In the genomic region with DNA sequence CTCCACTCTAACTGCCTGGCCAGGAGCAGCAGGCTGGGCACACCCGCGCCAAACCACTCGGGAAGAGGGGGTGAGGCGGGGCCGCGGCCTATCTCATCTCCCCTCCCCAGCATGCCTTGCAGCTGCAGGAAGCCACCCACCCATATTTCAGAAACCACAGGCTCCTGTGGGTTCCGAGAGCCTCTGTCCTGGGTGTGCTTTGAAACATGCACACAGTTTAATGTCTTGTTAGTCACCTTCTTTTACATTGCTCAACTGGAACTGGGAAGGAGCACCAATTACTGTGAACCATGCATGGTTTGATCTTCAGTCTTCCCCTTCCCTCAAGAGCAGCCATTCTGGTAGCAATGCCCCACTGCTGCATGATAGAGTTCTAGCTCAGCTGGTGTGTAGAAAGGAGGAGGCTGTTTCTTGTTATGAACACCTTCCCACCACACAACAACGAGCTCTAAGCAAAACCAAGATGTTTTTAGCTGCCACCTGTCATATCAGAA, we compare ENCODE assay signal across 10 cellular contexts. TPM values are rescaled to one million over a fixed set of nuclear protein-coding genes. Genes with fewer than 3 reads are reported as not detected.
DNase-seq lines count a peak whose midpoint lies in the region; ATAC-seq and TF ChIP-seq lines count a peak whose summit lies in the region.
"Had no signal": no experiment of that assay in that cellular context is flagged by ENCODE, and none has a peak within 500 bp of the region (broad histone marks: within the 10 kb centered on the region; RNA-seq: fewer than 3 reads in every experiment).

No MANE protein-coding gene starts in this region.

- H4K20me1 ChIP-seq in Karpas-422 (ENCODE audit: insufficient read depth, low read depth, low read length), result no peaks in the 10 kb centered on the region

- TF ChIP-seq CTCF in CD4-positive, alpha-beta T cell (IDR thresholded peaks at IDR 0.05), result no peak
- TF ChIP-seq CTCF in lung (IDR thresholded peaks at IDR 0.05; ENCODE audit: control extremely low read depth, extremely low read depth), result no peak

- no peaks in the 10 kb centered on the region for H3K9me3 Mint-ChIP-seq in CD4-positive, alpha-beta T cell

- no peaks in the 10 kb centered on the region for H3K9me2 ChIP-seq in Karpas-422 (replicated peaks; ENCODE audit: insufficient read depth, low read length)

- intact Hi-C loops in CD4-positive, alpha-beta T cell (cut with DNase I, micrococcal nuclease), result loop anchor here in 1 of 2 experiments (1.0 to 5.0 kb wide), 7 partner anchors 14 to 125 kb away; no protein-coding TSS in a partner anchor

- H3K4me3 Mint-ChIP-seq in CD4-positive, alpha-beta T cell, result peak overlapping the region; percentile 69
- H3K4me3 Mint-ChIP-seq: brain had no signal

- in situ Hi-C loops in HAP-1 (cut with MboI; ENCODE audit: low sequenced_read_pairs), result no loop called here

- no peaks in the 10 kb centered on the region for H3K9me3 ChIP-seq in CD4-positive, alpha-beta T cell (ENCODE audit: control insufficient read depth, low read length)
- H3K9me3 ChIP-seq in Karpas-422 (ENCODE audit: low read length) (no peaks in the 10 kb centered on the region; the same call in 1 of the 2 replicates), lung (ENCODE audit: control insufficient read depth in 2 of 2, insufficient read depth in 1 of 2, low read length in 1 of 2) (no peaks in the 10 kb centered on the region), HAP-1 (no peaks in the 10 kb centered on the region)

- H3K9ac ChIP-seq in Karpas-422 (ENCODE audit: low read length), result peak overlapping the region; percentile 56

- H2AFZ ChIP-seq in Karpas-422 (ENCODE audit: low read length), result peak overlapping the region; percentile 65

- H3K4me3 ChIP-seq in Karpas-422 (ENCODE audit: low read length) (peak overlapping the region; percentile 52), lung (no peak overlapping the region), HAP-1 (no peak overlapping the region)

- CTCF ChIA-PET in CD4-positive, alpha-beta T cell (lab: Charles Lee), result interaction anchor here (0.7 to 1.9 kb wide), 10 partner anchors 13 to 124 kb away, joined by 3 to 8 read pairs (median 4); no protein-coding TSS in a partner anchor

- H3K36me3 ChIP-seq in Karpas-422 (ENCODE audit: insufficient read depth, low read length), result no peaks in the 10 kb centered on the region
- H3K36me3 ChIP-seq in lung (ENCODE audit: control insufficient read depth in 2 of 2, insufficient read depth in 2 of 2, low read length in 2 of 2), result no peaks in the 10 kb centered on the region
- no peaks in the 10 kb centered on the region for H3K36me3 ChIP-seq in HAP-1 (replicated peaks)

- peak overlapping the region; percentile 68 for H3K4me2 ChIP-seq in Karpas-422 (ENCODE audit: low read depth, low read length, poor library complexity, severe bottlenecking)

- peak; percentile 30 to 79 (median 74) for DNase-seq in CD4-positive, alpha-beta T cell
- DNase-seq in Karpas-422 (peak; percentile 81), lung (ENCODE audit: low spot score) (no peak), GM19238 (ENCODE audit: insufficient read length, low spot score) (no peak), HAP-1 (ENCODE audit: low spot score in 2 of 2) (no peak), RKO (ENCODE audit: low spot score) (no peak)
- DNase-seq in activated CD8-positive, alpha-beta memory T cell treated with anti-CD3 and anti-CD28 coated beads for 1 hour (ENCODE audit: extremely low read depth in 1 of 2, low read depth in 1 of 2), result peak; percentile 58 to 59

- POLR2A ChIA-PET in CD4-positive, alpha-beta T cell (lab: Charles Lee), result interaction anchor here (0.7 to 16.3 kb wide), 39 partner anchors 9 to 118 kb away, joined by 3 to 350 read pairs (median 4); a partner anchor contains a TSS

- peak overlapping the region; percentile 82 for H3K27ac ChIP-seq in CD4-positive, alpha-beta T cell (ENCODE audit: low read depth, low read length)
- H3K27ac ChIP-seq in Karpas-422 (ENCODE audit: low read length), result peak overlapping the region; percentile 91
- peak overlapping the region in 1 of 2 donors; percentile 5 for H3K27ac ChIP-seq in lung (ENCODE audit: low read depth in 1 of 2, low read length in 1 of 2)
- H3K27ac ChIP-seq: C4-2B had no signal

- no peaks in the 10 kb centered on the region for H3K79me2 ChIP-seq in Karpas-422 (ENCODE audit: low read length)

- no peaks in the 10 kb centered on the region for H3K27me3 ChIP-seq in CD4-positive, alpha-beta T cell (ENCODE audit: control insufficient read depth, insufficient read depth, low read length)
- no peaks in the 10 kb centered on the region for H3K27me3 ChIP-seq in Karpas-422 (ENCODE audit: low read length)
- no peaks in the 10 kb centered on the region for H3K27me3 ChIP-seq in lung (ENCODE audit: control insufficient read depth, insufficient read depth)
- H3K27me3 ChIP-seq in HAP-1 (ENCODE audit: low read depth), result no peaks in the 10 kb centered on the region

- no peaks in the 10 kb centered on the region for H3K36me3 Mint-ChIP-seq in CD4-positive, alpha-beta T cell (ENCODE audit: low read depth)
- H3K36me3 Mint-ChIP-seq: brain had no signal

- ATAC-seq in CD4-positive, alpha-beta T cell (ENCODE audit: poor library complexity), result peak; percentile 78
- ATAC-seq in GM21526 (IDR thresholded peaks at IDR 0.05; ENCODE audit: low FRiP score, unreplicated experiment), result peak; percentile 55
- ATAC-seq in lung (ENCODE audit: insufficient read depth, low FRiP score), result peak; percentile 17

- no peaks in the 10 kb centered on the region for H3K27me3 Mint-ChIP-seq in CD4-positive, alpha-beta T cell

- H3K27ac Mint-ChIP-seq in CD4-positive, alpha-beta T cell, result peak overlapping the region; percentile 90
- H3K27ac Mint-ChIP-seq: brain had no signal

- peaks cover 92% of the 10 kb centered on the region for H3K4me1 ChIP-seq in Karpas-422 (ENCODE audit: low read length)
- H3K4me1 ChIP-seq in lung (ENCODE audit: control insufficient read depth in 2 of 2, insufficient read depth in 2 of 2, low read length in 2 of 2), result no peaks in the 10 kb centered on the region
- no peaks in the 10 kb centered on the region for H3K4me1 ChIP-seq in HAP-1

- 23 to 36% methylated on average over 8 of the region's 8 CpGs for WGBS in lung, 2 donors

- peaks cover 98% of the 10 kb centered on the region for H3K4me1 Mint-ChIP-seq in CD4-positive, alpha-beta T cell (ENCODE audit: low read depth)
- H3K4me1 Mint-ChIP-seq: brain had no signal

RNA-seq across cellular contexts. Expression of a gene that starts 37.6 kb away (rescaled TPM):
- 100 to 1,000 TPM; 297 to 300 TPM for total RNA-seq in CD4-positive, alpha-beta T cell
- total RNA-seq in Karpas-422 (2014; rRNA removed; shearing (Covaris generic); ENCODE audit: low replicate concordance), result 117 and 118 TPM in 2 replicates
- total RNA-seq in lung, result 10 to 100 TPM; 20.7 to 37.8 TPM
- polyA plus RNA-seq in lung, result 10 to 100 TPM in 1 of 2 donors, 1 to 10 TPM in 1; 4.0 to 16.3 TPM

Comparison
In these comparisons a context has a peak if more than half of its experiments do, and no peak if none do; other contexts are left out.
1. ATAC-seq: peak in every context shown above with its lines; median percentile 78 in CD4-positive, alpha-beta T cell; 55 in GM21526; 17 in lung.
2. DNase-seq: peak in CD4-positive, alpha-beta T cell (10 of 10), Karpas-422 (single experiment) and activated CD8-positive, alpha-beta memory T cell treated with anti-CD3 and anti-CD28 coated beads for 1 hour (2 of 2); none in lung (single experiment), GM19238 (single experiment), HAP-1 (0 of 2) and RKO (single experiment).